1 cellular context compared by ENCODE assay signal in genomic region chr12:77640356-77640755, GRCh38.
TF ChIP-seq lines count a peak whose summit lies in the region.

No MANE protein-coding gene starts in this region.

TF ChIP-seq in SK-N-SH treated with all-trans-retinoic acid at 6 μM for 48 hours, 23 proteins besides CTCF, POLR2A, EP300 and RAD21 (continued from another document):
- TF ChIP-seq TSHZ2 (CRISPR knock-in tag; IDR thresholded peaks at IDR 0.05) = no peak
- TF ChIP-seq ZNF565 (CRISPR knock-in tag; conservative IDR thresholded peaks at IDR 0.05; ENCODE audit: low read depth) = no peak
- TF ChIP-seq ZFP30 (CRISPR knock-in tag; IDR thresholded peaks at IDR 0.05) = no peak
- TF ChIP-seq BACH2 (CRISPR knock-in tag; IDR thresholded peaks at IDR 0.05; ENCODE audit: borderline replicate concordance) = no peak
- no peak for TF ChIP-seq ZNF8 (CRISPR knock-in tag; IDR thresholded peaks at IDR 0.05)
- TF ChIP-seq CREB5 (CRISPR knock-in tag; IDR thresholded peaks at IDR 0.05; ENCODE audit: low read depth) = no peak
- TF ChIP-seq, protein P1, sequence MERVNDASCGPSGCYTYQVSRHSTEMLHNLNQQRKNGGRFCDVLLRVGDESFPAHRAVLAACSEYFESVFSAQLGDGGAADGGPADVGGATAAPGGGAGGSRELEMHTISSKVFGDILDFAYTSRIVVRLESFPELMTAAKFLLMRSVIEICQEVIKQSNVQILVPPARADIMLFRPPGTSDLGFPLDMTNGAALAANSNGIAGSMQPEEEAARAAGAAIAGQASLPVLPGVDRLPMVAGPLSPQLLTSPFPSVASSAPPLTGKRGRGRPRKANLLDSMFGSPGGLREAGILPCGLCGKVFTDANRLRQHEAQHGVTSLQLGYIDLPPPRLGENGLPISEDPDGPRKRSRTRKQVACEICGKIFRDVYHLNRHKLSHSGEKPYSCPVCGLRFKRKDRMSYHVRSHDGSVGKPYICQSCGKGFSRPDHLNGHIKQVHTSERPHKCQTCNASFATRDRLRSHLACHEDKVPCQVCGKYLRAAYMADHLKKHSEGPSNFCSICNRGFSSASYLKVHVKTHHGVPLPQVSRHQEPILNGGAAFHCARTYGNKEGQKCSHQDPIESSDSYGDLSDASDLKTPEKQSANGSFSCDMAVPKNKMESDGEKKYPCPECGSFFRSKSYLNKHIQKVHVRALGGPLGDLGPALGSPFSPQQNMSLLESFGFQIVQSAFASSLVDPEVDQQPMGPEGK (CRISPR knock-in tag; IDR thresholded peaks at IDR 0.05; ENCODE audit: borderline replicate concordance) = no peak
- no peak for TF ChIP-seq ZC3H10 (CRISPR knock-in tag; IDR thresholded peaks at IDR 0.05)
- TF ChIP-seq ESRRG (CRISPR knock-in tag; IDR thresholded peaks at IDR 0.05) = no peak
- no peak for TF ChIP-seq TCF4 (CRISPR knock-in tag; IDR thresholded peaks at IDR 0.05; ENCODE audit: borderline replicate concordance)
- TF ChIP-seq SNAI2 (CRISPR knock-in tag; IDR thresholded peaks at IDR 0.05) = no peak
- no peak for TF ChIP-seq CSDC2 (CRISPR knock-in tag; IDR thresholded peaks at IDR 0.05)
